Comparison of ENCODE assay signal across 8 cellular contexts in the genomic region with DNA sequence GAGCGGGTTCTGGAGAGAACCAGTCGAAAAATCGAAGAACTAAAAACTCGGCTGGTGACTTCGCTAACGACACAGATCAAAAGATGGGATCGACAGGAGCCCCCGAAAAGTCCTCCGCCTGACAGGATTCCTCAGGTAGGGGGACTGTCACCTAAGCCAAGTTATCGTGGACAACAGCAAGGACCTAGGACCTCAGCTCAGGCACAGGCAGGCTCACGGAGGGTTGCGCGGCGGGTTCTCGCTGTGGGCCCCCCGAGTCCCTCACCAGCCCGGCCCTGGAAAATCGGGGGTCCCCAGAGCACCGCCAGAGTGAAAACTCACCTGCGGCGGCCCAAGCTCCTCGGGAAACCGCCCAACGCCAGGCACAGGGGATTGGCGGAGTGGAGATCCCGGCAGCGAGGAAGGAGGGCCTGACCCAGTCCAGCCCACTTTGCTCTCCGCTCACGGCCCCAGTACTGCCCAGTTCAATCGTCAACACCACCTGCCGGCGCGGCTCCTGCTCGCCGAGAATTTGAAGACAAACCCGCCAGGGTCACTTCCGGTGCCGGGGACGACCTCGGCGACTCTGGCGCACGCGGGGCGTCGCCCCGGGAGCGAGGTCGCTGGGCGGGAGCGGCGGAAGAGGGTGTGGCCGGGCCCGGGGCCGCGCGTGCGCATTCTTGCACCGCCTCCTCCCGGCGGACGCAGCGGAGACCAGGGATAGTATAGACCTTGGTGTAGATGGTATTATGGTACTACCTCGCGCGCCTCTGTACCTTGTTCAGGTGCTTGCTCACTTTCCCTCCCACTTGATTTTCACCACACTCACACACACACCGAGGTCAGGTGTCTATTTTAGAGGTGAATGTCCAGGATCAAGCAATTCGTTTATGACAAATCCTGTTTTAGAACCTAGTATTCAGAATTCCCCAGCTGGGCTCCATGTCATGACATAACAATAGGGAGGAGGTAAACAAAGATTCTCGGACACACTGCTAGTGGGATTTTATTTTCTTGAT. TPM values are rescaled to one million over a fixed set of nuclear protein-coding genes. Genes with fewer than 3 reads are reported as not detected.
DNase-seq lines count a peak whose midpoint lies in the region; ATAC-seq lines count a peak whose summit lies in the region.

TSS of gene KATNA1 (minus strand) at position 567 of the 998 bp plus-strand sequence. CDS start 10,167 bp downstream, outside the sequence.

- ATAC-seq in GM19351 (IDR thresholded peaks at IDR 0.05; ENCODE audit: unreplicated experiment) (peak; percentile 81), HG03520 (IDR thresholded peaks at IDR 0.05; ENCODE audit: unreplicated experiment) (peak; percentile 85), left lobe of liver (peak; percentile 96)

- DNase-seq in C1 segment of cervical spinal cord (lab: John Stamatoyannopoulos, UW), result peak; percentile 36 to 91 (median 80)
- peak; percentile 84 for DNase-seq in NCI-H526 treated with DMSO at 0.1 percent for 48 hours (lab: John Stamatoyannopoulos, UW)
- peak; percentile 79 for DNase-seq in activated CD4-positive, alpha-beta T cell treated with anti-CD3 and anti-CD28 coated beads, Interleukin-2, amount 50 U/mL, for 1 hour
- peak; percentile 51 for DNase-seq in dedifferentiated amniotic fluid mesenchymal stem cell (ENCODE audit: extremely low spot score)
- DNase-seq in left lobe of liver (ENCODE audit: low spot score), result peak; percentile 97
- DNase-seq in stimulated activated CD4-positive, alpha-beta T cell treated with anti-CD3 and anti-CD28 coated beads, Interleukin-2, amount 100 ng/mL, for 24 hours, result peak; percentile 89 to 93

RNA-seq across cellular contexts. Expression of gene KATNA1, which starts in this region (rescaled TPM):
- 6.1 TPM for total RNA-seq in left lobe of liver

Comparison
In these comparisons a context has a peak if more than half of its experiments do, and no peak if none do; other contexts are left out.
1. Peak in every context shown above with its lines: DNase-seq and ATAC-seq.